8 cellular contexts compared by ENCODE assay signal in genomic region chr17:48618366-48618896, GRCh38. TPM values are rescaled to one million over a fixed set of nuclear protein-coding genes. Genes with fewer than 3 reads are reported as not detected.
DNase-seq lines count a peak whose midpoint lies in the region; ATAC-seq and TF ChIP-seq lines count a peak whose summit lies in the region.

No MANE protein-coding gene starts in this region.

- intact Hi-C loops in lower leg skin (cut with DNase I; ENCODE audit: low total_unique reads), result no loop called here

- peaks cover 23% of the 10 kb centered on the region for H3K4me1 Mint-ChIP-seq in GM23338

- 3 to 5% methylated on average over 20 of the region's 20 CpGs for WGBS in lower leg skin, 2 donors

- DNase-seq in AG08395 (ENCODE audit: low spot score), result peak; percentile 95
- DNase-seq in GM23338 (ENCODE audit: low spot score), result peak; percentile 85
- DNase-seq in NCI-H748 treated with DMSO at 0.1 percent for 48 hours (lab: John Stamatoyannopoulos, UW), result peak; percentile 71
- peak; percentile 78 to 79 for DNase-seq in activated CD4-positive, alpha-beta T cell treated with anti-CD3 and anti-CD28 coated beads, Interleukin-2, amount 50 U/mL, for 4 hours
- DNase-seq in coronary artery (ENCODE audit: low spot score), result peak; percentile 87
- peak; percentile 83 to 98 for DNase-seq in lower leg skin (ENCODE audit: low spot score in 2 of 2)
- peak; percentile 73 to 84 for DNase-seq in stimulated activated CD4-positive, alpha-beta T cell treated with anti-CD3 and anti-CD28 coated beads, Interleukin-4, amount 100 ng/mL, for 4 hours

- H3F3A ChIP-seq in GM23338 (replicated peaks; ENCODE audit: low read depth), result peaks cover 42% of the 10 kb centered on the region

- no peak overlapping the region for H3K27ac Mint-ChIP-seq in GM23338

- ATAC-seq in GM23338, result peak; percentile 52
- ATAC-seq in HG03175 (IDR thresholded peaks at IDR 0.05; ENCODE audit: unreplicated experiment), result no peak

- TF ChIP-seq CTCF in GM23338 (conservative IDR thresholded peaks at IDR 0.05; ENCODE audit: low read depth in 2 of 2) (peak; percentile 86 to 97), coronary artery (IDR thresholded peaks at IDR 0.05) (peak; percentile 88), lower leg skin (IDR thresholded peaks at IDR 0.05) (peak in 1 of 3 donors; percentile 95)

- no peaks in the 10 kb centered on the region for H3K36me3 ChIP-seq in GM23338 (ENCODE audit: insufficient read depth)

- H3K9me2 ChIP-seq in GM23338 (ENCODE audit: insufficient read depth), result no peaks in the 10 kb centered on the region

- H3K4me3 ChIP-seq in GM23338 (0 out of 2 replicates have a peak overlapping the region, but pooled peaks have one; percentile 33), coronary artery (no peak overlapping the region), lower leg skin (ENCODE audit: low read depth, poor library complexity, severe bottlenecking) (no peak overlapping the region)

- H3K79me2 ChIP-seq in GM23338 (replicated peaks; ENCODE audit: insufficient read depth), result no peaks in the 10 kb centered on the region

- peaks cover 65% of the 10 kb centered on the region for H4K20me1 ChIP-seq in GM23338 (replicated peaks; ENCODE audit: insufficient read depth)

- peaks cover 3% of the 10 kb centered on the region; the same call in 1 of the 3 replicates for H3K36me3 Mint-ChIP-seq in GM23338 (ENCODE audit: low read depth)

- peaks cover 10% of the 10 kb centered on the region; the same call in 2 of the 3 replicates for H3K9me3 Mint-ChIP-seq in GM23338

- H3K4me2 ChIP-seq in GM23338, result peak overlapping the region; percentile 69

- H3K27ac ChIP-seq in GM23338 (ENCODE audit: low read depth) (no peak overlapping the region), coronary artery (no peak overlapping the region)

- peaks cover 100% of the 10 kb centered on the region for H3K27me3 ChIP-seq in GM23338 (ENCODE audit: insufficient read depth)

- TF ChIP-seq POLR2A in lower leg skin (IDR thresholded peaks at IDR 0.05), result no peak

- peaks cover 31% of the 10 kb centered on the region for H3K4me1 ChIP-seq in GM23338 (ENCODE audit: insufficient read depth)

- peaks cover 100% of the 10 kb centered on the region for H3K27me3 Mint-ChIP-seq in GM23338 (ENCODE audit: insufficient read depth, low read depth, poor library complexity)

- no peak overlapping the region for H2AFZ ChIP-seq in GM23338

- H3K4me3 Mint-ChIP-seq in GM23338, result peak overlapping the region; percentile 51; the same call in 2 of the 3 replicates

TF ChIP-seq in GM23338, 12 proteins besides CTCF, POLR2A, EP300 and RAD21:
- TF ChIP-seq CREB1 (CRISPR knock-in tag; IDR thresholded peaks at IDR 0.05; ENCODE audit: low read depth) (no peak), ETS1 (IDR thresholded peaks at IDR 0.05) (no peak), EZH2 (IDR thresholded peaks at IDR 0.05; ENCODE audit: low read depth, unreplicated experiment) (peak; percentile 96), JUNB (IDR thresholded peaks at IDR 0.05; ENCODE audit: unreplicated experiment) (no peak)

RNA-seq across cellular contexts. Expression of gene HOXB8, which starts 3.3 kb away (rescaled TPM):
- total RNA-seq in GM23338 (2014; rRNA removed; shearing (Covaris generic)), result not detected in 2 replicates
- polyA plus RNA-seq in GM23338 (2016; fragmentation: Nextera tagmentation; extraction: Ambion mirVana), result not detected in 2 replicates
- total RNA-seq in lower leg skin, result 1 to 10 TPM in 1 of 4 donors, not detected in 3; 1.4 TPM

RNA-seq across cellular contexts. Expression of gene HOXB7, which starts 7.6 kb away (rescaled TPM):
- not detected in 2 replicates for total RNA-seq in GM23338 (2014; rRNA removed; shearing (Covaris generic))
- polyA plus RNA-seq in GM23338 (2016; fragmentation: Nextera tagmentation; extraction: Ambion mirVana), result not detected in 2 replicates
- 10 to 100 TPM in 1 of 4 donors, 1 to 10 TPM in 3; 1.3 to 11.5 (median 5.3) TPM for total RNA-seq in lower leg skin

RNA-seq across cellular contexts. Expression of gene HOXB9, which starts 7.7 kb away (rescaled TPM):
- total RNA-seq in GM23338 (2014; rRNA removed; shearing (Covaris generic)), result not detected in 2 replicates
- not detected in 2 replicates for polyA plus RNA-seq in GM23338 (2016; fragmentation: Nextera tagmentation; extraction: Ambion mirVana)
- total RNA-seq in lower leg skin, result under 1 TPM in 2 of 4 donors, not detected in 2; 0.07 to 0.29 TPM

RNA-seq across cellular contexts. Expression of gene HOXB6, which starts 13.6 kb away (rescaled TPM):
- not detected in 2 replicates for total RNA-seq in GM23338 (2014; rRNA removed; shearing (Covaris generic))
- polyA plus RNA-seq in GM23338 (2016; fragmentation: Nextera tagmentation; extraction: Ambion mirVana), result not detected in 2 replicates
- total RNA-seq in lower leg skin, result 1 to 10 TPM in 1 of 4 donors, under 1 TPM in 3; 0.27 to 4.6 (median 0.45) TPM

RNA-seq across cellular contexts. Expression of gene HOXB5, which starts 24.9 kb away (rescaled TPM):
- total RNA-seq in GM23338 (2014; rRNA removed; shearing (Covaris generic)), result not detected in 2 replicates
- not detected in 2 replicates for polyA plus RNA-seq in GM23338 (2016; fragmentation: Nextera tagmentation; extraction: Ambion mirVana)
- under 1 TPM in 2 of 4 donors, not detected in 2; 0.15 to 0.55 TPM for total RNA-seq in lower leg skin
